In the genomic region with DNA sequence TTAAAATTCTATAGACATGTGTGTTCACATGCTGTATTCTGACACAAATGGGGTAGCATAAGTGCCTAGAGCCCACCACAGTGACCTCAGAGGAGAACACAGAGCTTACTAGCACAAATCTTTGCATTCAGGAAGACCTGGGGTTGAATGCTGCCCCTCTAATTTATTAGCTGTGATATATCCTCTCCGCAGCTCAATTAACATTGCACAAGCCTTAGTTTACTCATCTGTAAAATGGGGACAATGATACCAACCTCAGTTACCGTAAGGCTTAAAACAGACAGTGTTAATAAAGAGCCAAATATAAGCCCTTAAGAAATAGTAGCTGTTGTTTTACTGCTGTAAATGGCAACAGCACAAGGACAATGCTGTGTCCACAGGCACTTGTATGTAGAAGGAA, we compare ENCODE assay signal across 33 cellular contexts. TPM values are rescaled to one million over a fixed set of nuclear protein-coding genes. Genes with fewer than 3 reads are reported as not detected.
"Had no signal": no experiment of that assay in that cellular context is flagged by ENCODE, and none has a peak within 500 bp of the region (broad histone marks: within the 10 kb centered on the region; RNA-seq: fewer than 3 reads in every experiment).

No MANE protein-coding gene starts in this region.

- H3K9me3 ChIP-seq: ovary, prostate gland, spleen, suprapubic skin, testis, tibial artery, transverse colon, upper lobe of right lung, uterus had no signal

- ATAC-seq: naive thymus-derived CD4-positive, alpha-beta T cell; natural killer cell; right cardiac atrium; sciatic nerve; stimulated activated memory B cell treated with anti-CD40 and anti-IgM and Interleukin-4, amounts not matched to agents 10 μg/mL and 1 μg/mL and 100 μg/mL, for 72 hours; stimulated activated naive CD8-positive, alpha-beta T cell treated with anti-CD3 and anti-CD28 coated beads, Interleukin-15, amount 100 ng/mL, for 72 hours; stimulated activated naive CD8-positive, alpha-beta T cell treated with anti-CD3 and anti-CD28 coated beads, Interleukin-15, Interleukin-2, amounts not matched to agents 100 U/mL and 50 U/mL, for 24 hours; upper lobe of right lung had no signal

- H3K27me3 ChIP-seq: neural progenitor cell, ovary, testis, tibial artery, transverse colon, upper lobe of right lung, uterus had no signal

- H3K27ac ChIP-seq: neural progenitor cell, ovary, parathyroid adenoma, prostate gland, skin epidermis, spleen, suprapubic skin, testis, tibial artery, transverse colon, upper lobe of right lung, uterus had no signal

- H3K4me2 ChIP-seq: neural progenitor cell, smooth muscle cell had no signal

- H3K9ac ChIP-seq: neural progenitor cell, parathyroid adenoma had no signal

- H3K4me3 ChIP-seq: neural progenitor cell, ovary, prostate gland, skin epidermis, smooth muscle cell, spleen, suprapubic skin, testis, tibial artery, transverse colon, upper lobe of right lung, uterus had no signal

- H3K4me1 ChIP-seq: neural progenitor cell, parathyroid adenoma, prostate gland, spleen, suprapubic skin, testis, tibial artery, transverse colon, upper lobe of right lung, uterus had no signal

- H3K36me3 ChIP-seq: neural progenitor cell, ovary, prostate gland, spleen, suprapubic skin, tibial artery, transverse colon, upper lobe of right lung, uterus had no signal

- H2AFZ ChIP-seq: neural progenitor cell, parathyroid adenoma had no signal

- DNase-seq: naive thymus-derived CD4-positive, alpha-beta T cell; natural killer cell; occipital lobe; ovary; right cardiac atrium; spleen; stimulated activated CD4-positive, alpha-beta T cell treated with anti-CD3 and anti-CD28 coated beads, Interleukin-12 subunit alpha, Interleukin-12 subunit beta, amount 100 ng/mL, for 4 hours; stimulated activated CD4-positive, alpha-beta T cell treated with anti-CD3 and anti-CD28 coated beads, Interleukin-1b, Interleukin-23, amount 100 ng/mL, for 48 hours; stimulated activated CD4-positive, alpha-beta T cell treated with anti-CD3 and anti-CD28 coated beads, Interleukin-4, amount 100 ng/mL, for 1 hour; stimulated activated CD4-positive, alpha-beta T cell treated with anti-CD3 and anti-CD28 coated beads, Interleukin-4, amount 100 ng/mL, for 4 hours; stimulated activated CD8-positive, alpha-beta memory T cell treated with anti-CD3 and anti-CD28 coated beads, Interleukin-4, amount 100 ng/mL, for 48 hours; stimulated activated naive CD4-positive, alpha-beta T cell; stimulated activated naive CD8-positive, alpha-beta T cell treated with anti-CD3 and anti-CD28 coated beads, Interleukin-15, amount 100 ng/mL, for 72 hours; stimulated activated naive CD8-positive, alpha-beta T cell treated with anti-CD3 and anti-CD28 coated beads, Interleukin-15, Interleukin-2, amounts not matched to agents 100 U/mL and 50 U/mL, for 24 hours; substantia nigra; testis; tibial artery; transverse colon; upper lobe of right lung; uterus had no signal

- H3K79me2 ChIP-seq: parathyroid adenoma had no signal

RNA-seq across cellular contexts. Expression of gene IL17A, which starts 36.2 kb away (rescaled TPM):
- total RNA-seq: naive thymus-derived CD4-positive, alpha-beta T cell; natural killer cell; occipital lobe; osteoblast; ovary; posterior vena cava; prostate gland; renal cortical epithelial cell; right cardiac atrium; sciatic nerve; smooth muscle cell; spleen; suprapubic skin; testis; transverse colon; upper lobe of right lung; urinary bladder had no signal
- polyA plus RNA-seq: naive thymus-derived CD4-positive, alpha-beta T cell; neural cell; ovary; right cardiac atrium; smooth muscle cell; spleen; urinary bladder had no signal
